Comparison of ENCODE assay signal across 8 cellular contexts in genomic region chr1:228407118-228408040, GRCh38. TPM values are rescaled to one million over a fixed set of nuclear protein-coding genes. Genes with fewer than 3 reads are reported as not detected.
DNase-seq lines count a peak whose midpoint lies in the region; ATAC-seq and TF ChIP-seq lines count a peak whose summit lies in the region.

No MANE protein-coding gene starts in this region.

- DNase-seq in activated naive CD4-positive, alpha-beta T cell (lab: John Stamatoyannopoulos, UW) = no peak
- DNase-seq in adrenal gland = peak in 1 of 7 donors; percentile 12
- DNase-seq in lower lobe of right lung = no peak
- DNase-seq in upper lobe of right lung = peak; percentile 15
- DNase-seq in hippocampal formation (lab: John Stamatoyannopoulos, UW) = no peak
- DNase-seq in stimulated activated CD4-positive, alpha-beta T cell treated with anti-CD3 and anti-CD28 coated beads, Interleukin-12 subunit alpha, Interleukin-12 subunit beta, amount 100 ng/mL, for 4 hours = no peak

- TF ChIP-seq POLR2A in adrenal gland (IDR thresholded peaks at IDR 0.05) = no peak

- H3K27ac Mint-ChIP-seq in activated naive CD4-positive, alpha-beta T cell treated with anti-CD3 and anti-CD28 coated beads, Interleukin-2, amount 50 U/mL, for 24 hours = no peak overlapping the region

- H3K4me1 ChIP-seq in adrenal gland (replicated peaks in 1 of 2) (peaks cover 22 to 36% of the 10 kb centered on the region in 2 donors), lower lobe of right lung (peaks cover 39% of the 10 kb centered on the region), upper lobe of right lung (peaks cover 32% of the 10 kb centered on the region)

- no peaks in the 10 kb centered on the region for H3K36me3 Mint-ChIP-seq in activated naive CD4-positive, alpha-beta T cell treated with anti-CD3 and anti-CD28 coated beads, Interleukin-2, amount 50 U/mL, for 24 hours

- H3K9me3 ChIP-seq in adrenal gland (replicated peaks in 1 of 3) = no peaks in the 10 kb centered on the region
- no peaks in the 10 kb centered on the region for H3K9me3 ChIP-seq in lower lobe of right lung
- no peaks in the 10 kb centered on the region for H3K9me3 ChIP-seq in upper lobe of right lung

- H3K4me3 Mint-ChIP-seq in activated naive CD4-positive, alpha-beta T cell treated with anti-CD3 and anti-CD28 coated beads, Interleukin-2, amount 50 U/mL, for 24 hours = peak overlapping the region; percentile 96

- H3K4me3 ChIP-seq in adrenal gland = peak overlapping the region in 3 of 4 donors; percentile 28 to 90 (median 60)
- H3K4me3 ChIP-seq in lower lobe of right lung = peak overlapping the region; percentile 75
- peak overlapping the region; percentile 80 for H3K4me3 ChIP-seq in upper lobe of right lung

- TF ChIP-seq CTCF in adrenal gland (IDR thresholded peaks at IDR 0.05) (no peak), lower lobe of right lung (IDR thresholded peaks at IDR 0.05) (no peak), upper lobe of right lung (IDR thresholded peaks at IDR 0.05) (no peak)

- H3K27me3 Mint-ChIP-seq in activated naive CD4-positive, alpha-beta T cell treated with anti-CD3 and anti-CD28 coated beads, Interleukin-2, amount 50 U/mL, for 24 hours = no peaks in the 10 kb centered on the region

- intact Hi-C loops in adrenal gland (cut with DNase I) = no loop called here
- intact Hi-C loops in lower lobe of right lung (cut with DNase I) = no loop called here
- intact Hi-C loops in upper lobe of right lung (cut with DNase I) = no loop called here

- H3K9me3 Mint-ChIP-seq in activated naive CD4-positive, alpha-beta T cell treated with anti-CD3 and anti-CD28 coated beads, Interleukin-2, amount 50 U/mL, for 24 hours = no peaks in the 10 kb centered on the region

- H3K4me1 Mint-ChIP-seq in activated naive CD4-positive, alpha-beta T cell treated with anti-CD3 and anti-CD28 coated beads, Interleukin-2, amount 50 U/mL, for 24 hours = peaks cover 41% of the 10 kb centered on the region

- no peaks in the 10 kb centered on the region for H3K36me3 ChIP-seq in adrenal gland (replicated peaks in 1 of 2)
- peaks cover 27% of the 10 kb centered on the region for H3K36me3 ChIP-seq in lower lobe of right lung
- H3K36me3 ChIP-seq in upper lobe of right lung = peaks cover 4% of the 10 kb centered on the region

- H3K27ac ChIP-seq in adrenal gland (peak overlapping the region in 3 of 5 donors; percentile 15 to 83 (median 54)), lower lobe of right lung (peak overlapping the region; percentile 78), upper lobe of right lung (peak overlapping the region; percentile 28)

- WGBS in adrenal gland, 4 donors = 25 to 31% (median 26%) methylated on average over 17 to 28 of the region's 28 CpGs

- no peak for ATAC-seq in lower lobe of right lung
- no peak for ATAC-seq in upper lobe of right lung
- ATAC-seq in GM21529 (IDR thresholded peaks at IDR 0.05; ENCODE audit: unreplicated experiment) = no peak

- H3K27me3 ChIP-seq in adrenal gland (no peaks in the 10 kb centered on the region), lower lobe of right lung (ENCODE audit: low read depth) (no peaks in the 10 kb centered on the region), upper lobe of right lung (no peaks in the 10 kb centered on the region)

RNA-seq across cellular contexts. Expression of gene TRIM11, which starts 0.7 kb away (rescaled TPM):
- total RNA-seq in adrenal gland (10 to 100 TPM; 12.1 to 26.7 (median 19.1) TPM), lower lobe of right lung (26.2 TPM), upper lobe of right lung (22.8 TPM)
- polyA plus RNA-seq in adrenal gland = 10 to 100 TPM in 2 of 3 donors, 1 to 10 TPM in 1; 3.5 to 17.2 (median 12.8) TPM

RNA-seq across cellular contexts. Expression of gene TRIM17, which starts 9.3 kb away (rescaled TPM):
- total RNA-seq in adrenal gland (1 to 10 TPM in 3 of 8 donors, under 1 TPM in 3, not detected in 2; 0.42 to 7.4 (median 1.2) TPM), lower lobe of right lung (2.6 TPM), upper lobe of right lung (2.6 TPM)
- polyA plus RNA-seq in adrenal gland = 1 to 10 TPM in 1 of 3 donors, under 1 TPM in 1, not detected in 1; 0.74 to 1.8 TPM

Comparison
In these comparisons a context has a peak if more than half of its experiments do, and no peak if none do; other contexts are left out.
1. H3K27ac ChIP-seq: peak in every context shown above with its lines; median percentile 78 in lower lobe of right lung; 54 in adrenal gland; 28 in upper lobe of right lung.